Comparison of ENCODE assay signal across 7 cellular contexts in the genomic region with DNA sequence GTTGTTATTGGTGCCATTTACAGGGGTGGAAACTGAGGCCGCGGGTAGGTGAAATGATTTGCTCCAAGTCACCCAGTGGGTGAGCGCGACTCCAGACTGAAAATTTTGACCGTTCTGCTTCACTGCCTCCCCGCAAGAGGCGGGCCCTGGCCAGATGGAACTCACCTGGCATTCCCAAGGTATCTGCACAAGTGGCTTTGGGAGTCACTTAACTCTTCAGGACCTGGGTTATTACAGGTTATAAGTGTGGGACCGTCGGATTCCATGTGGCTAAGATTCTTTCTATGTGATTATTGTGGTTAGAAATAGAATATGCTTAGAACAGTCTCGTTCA. TPM values are rescaled to one million over a fixed set of nuclear protein-coding genes. Genes with fewer than 3 reads are reported as not detected.
DNase-seq lines count a peak whose midpoint lies in the region; ATAC-seq and TF ChIP-seq lines count a peak whose summit lies in the region.
"Had no signal": no experiment of that assay in that cellular context is flagged by ENCODE, and none has a peak within 500 bp of the region (broad histone marks: within the 10 kb centered on the region; RNA-seq: fewer than 3 reads in every experiment).

No MANE protein-coding gene starts in this region.

- TF ChIP-seq EP300 in gastroesophageal sphincter (IDR thresholded peaks at IDR 0.05) (no peak), transverse colon (IDR thresholded peaks at IDR 0.05; ENCODE audit: low read depth) (no peak)

- DNase-seq in COLO668 (lab: John Stamatoyannopoulos, UW; ENCODE audit: unreplicated experiment), result peak; percentile 63
- peak; percentile 85 for DNase-seq in NCI-H69 (lab: John Stamatoyannopoulos, UW)
- DNase-seq in transverse colon, result no peak
- DNase-seq in HuH-7 (ENCODE audit: low spot score), result no peak

- WGBS in gastroesophageal sphincter (ENCODE audit: low coverage in 1 of 2), 2 donors, result 0 to 4% methylated on average over 3 to 8 of the region's 10 CpGs
- WGBS in transverse colon (ENCODE audit: low coverage in 1 of 2), 2 donors, result 0 to 1% methylated on average over 1 to 10 of the region's 10 CpGs

- no peaks in the 10 kb centered on the region for H3K9me3 ChIP-seq in gastroesophageal sphincter
- no peaks in the 10 kb centered on the region for H3K9me3 ChIP-seq in transverse colon

- peak overlapping the region; percentile 49 to 92 for H3K4me3 ChIP-seq in gastroesophageal sphincter
- H3K4me3 ChIP-seq in transverse colon, result peak overlapping the region; percentile 81 to 92 (median 89)

- ATAC-seq in gastroesophageal sphincter (no peak), GM18873 (IDR thresholded peaks at IDR 0.05; ENCODE audit: low FRiP score, unreplicated experiment) (no peak)

- no peaks in the 10 kb centered on the region for H3K27me3 ChIP-seq in gastroesophageal sphincter
- no peaks in the 10 kb centered on the region for H3K27me3 ChIP-seq in transverse colon

- H3K27ac ChIP-seq in gastroesophageal sphincter, result peak overlapping the region; percentile 2 to 86 (median 84)
- peak overlapping the region; percentile 90 to 94 (median 92) for H3K27ac ChIP-seq in transverse colon

- TF ChIP-seq POLR2A in gastroesophageal sphincter (IDR thresholded peaks at IDR 0.05) (no peak), transverse colon (IDR thresholded peaks at IDR 0.05) (no peak)

- peaks cover 0 to 24% (median 7%) of the 10 kb centered on the region in 3 donors for H3K4me1 ChIP-seq in gastroesophageal sphincter
- peaks cover 8 to 19% (median 12%) of the 10 kb centered on the region in 4 donors for H3K4me1 ChIP-seq in transverse colon

- no peak for TF ChIP-seq CTCF in gastroesophageal sphincter (IDR thresholded peaks at IDR 0.05)
- TF ChIP-seq CTCF in transverse colon (IDR thresholded peaks at IDR 0.05), result no peak

- in situ Hi-C loops in transverse colon (cut with MboI; ENCODE audit: low pct_ligation_motif_present in 1 of 4, low pct_unique_long_range_greater_than_20kb in 1 of 4, low sequenced_read_pairs in 3 of 4), result no loop called here

- no peaks in the 10 kb centered on the region for H3K36me3 ChIP-seq in gastroesophageal sphincter
- no peaks in the 10 kb centered on the region for H3K36me3 ChIP-seq in transverse colon

- intact Hi-C loops in transverse colon (cut with DNase I; ENCODE audit: low total_unique reads), result no loop called here

RNA-seq across cellular contexts. Expression of gene CABIN1, which starts 0.6 kb away (rescaled TPM):
- total RNA-seq in gastroesophageal sphincter (10 to 100 TPM; 37.9 to 75.4 (median 52.1) TPM), transverse colon (100 to 1,000 TPM in 1 of 4 donors, 10 to 100 TPM in 3; 68.6 to 178 (median 79.6) TPM)

RNA-seq across cellular contexts. Expression of gene GSTT4, which starts 6.4 kb away (rescaled TPM):
- total RNA-seq in gastroesophageal sphincter, result under 1 TPM in 1 of 4 donors, not detected in 3; 0.23 TPM
- total RNA-seq in transverse colon, result not detected
- total RNA-seq: LHCN-M2 had no signal

RNA-seq across cellular contexts. Expression of gene GSTT2, which starts 31.8 kb away (rescaled TPM):
- total RNA-seq in gastroesophageal sphincter, result 1 to 10 TPM in 1 of 4 donors, not detected in 3; 3.0 TPM
- 1 to 10 TPM in 1 of 4 donors, under 1 TPM in 1, not detected in 2; 0.41 to 7.0 TPM for total RNA-seq in transverse colon

RNA-seq across cellular contexts. Expression of gene DDT, which starts 37.5 kb away (rescaled TPM):
- 100 to 1,000 TPM; 100 to 136 (median 123) TPM for total RNA-seq in gastroesophageal sphincter
- total RNA-seq in transverse colon, result 100 to 1,000 TPM; 157 to 267 (median 197) TPM

RNA-seq across cellular contexts. Expression of gene DDTL, which starts 45.0 kb away (rescaled TPM):
- total RNA-seq in gastroesophageal sphincter (1 to 10 TPM in 2 of 4 donors, not detected in 2; 2.2 to 3.4 TPM), transverse colon (1 to 10 TPM in 2 of 4 donors, not detected in 2; 1.5 to 1.8 TPM)

Comparison
In these comparisons a context has a peak if more than half of its experiments do, and no peak if none do; other contexts are left out.
1. DNase-seq: peak in COLO668 (single experiment) and NCI-H69 (single experiment); none in transverse colon (single experiment) and HuH-7 (single experiment).